In genomic region chr3:36149447-36149865, GRCh38 we compare ENCODE assay signal across 20 cellular contexts.
"Had no signal": no experiment of that assay in that cellular context is flagged by ENCODE, and none has a peak within 500 bp of the region (broad histone marks: within the 10 kb centered on the region; RNA-seq: fewer than 3 reads in every experiment).

No MANE protein-coding gene starts in this region.

- H3K36me3 Mint-ChIP-seq: activated naive CD8-positive, alpha-beta T cell treated with anti-CD3 and anti-CD28 coated beads for 36 hours; stimulated activated effector memory CD8-positive, alpha-beta T cell treated with anti-CD3 and anti-CD28 coated beads, Interleukin-12 subunit alpha, Interleukin-12 subunit beta, amount 100 ng/mL, for 72 hours; WTC11 had no signal

- H3K4me1 ChIP-seq: pancreas, psoas muscle, tibial nerve, uterus had no signal

- H3K9me3 Mint-ChIP-seq: activated naive CD8-positive, alpha-beta T cell treated with anti-CD3 and anti-CD28 coated beads for 36 hours; activated T-cell treated with anti-CD3 and anti-CD28 coated beads, Interleukin-2, amount 50 U/mL, for 4 hours; activated T-helper 2 cell treated with anti-CD3 and anti-CD28 coated beads, Interferon-gamma antibody, Interleukin-2, Interleukin-4, amounts not matched to agents 10 μg/mL and 5 μg/mL and 100 μg/mL, durations not matched to agents 14 hours and 24 hours and 36 hours; nephron progenitor cell; stimulated activated effector memory CD8-positive, alpha-beta T cell treated with anti-CD3 and anti-CD28 coated beads, Interleukin-12 subunit alpha, Interleukin-12 subunit beta, amount 100 ng/mL, for 72 hours; stimulated activated naive CD8-positive, alpha-beta T cell treated with anti-CD3 and anti-CD28 coated beads, Interleukin-15, amount 100 ng/mL, for 72 hours; T-helper 1 cell treated with Interleukin-12 subunit alpha and Interleukin-12 subunit beta and Interleukin-4 antibody, amounts not matched to agents 30 μg/mL and 1 μg/mL, for 36 hours; WTC11 had no signal

- H3K27ac ChIP-seq: pancreas, psoas muscle, tibial nerve, uterus had no signal

- H3K36me3 ChIP-seq: pancreas, tibial nerve, uterus had no signal

- H3K27me3 Mint-ChIP-seq: activated naive CD8-positive, alpha-beta T cell treated with anti-CD3 and anti-CD28 coated beads for 36 hours; stimulated activated naive CD8-positive, alpha-beta T cell treated with anti-CD3 and anti-CD28 coated beads, Interleukin-15, amount 100 ng/mL, for 72 hours had no signal

- H3K4me1 Mint-ChIP-seq: activated naive CD8-positive, alpha-beta T cell treated with anti-CD3 and anti-CD28 coated beads for 36 hours; nephron progenitor cell; stimulated activated effector memory CD8-positive, alpha-beta T cell treated with anti-CD3 and anti-CD28 coated beads, Interleukin-12 subunit alpha, Interleukin-12 subunit beta, amount 100 ng/mL, for 72 hours; stimulated activated naive CD8-positive, alpha-beta T cell treated with anti-CD3 and anti-CD28 coated beads, Interleukin-15, amount 100 ng/mL, for 72 hours; WTC11 had no signal

- H3K4me3 Mint-ChIP-seq: activated naive CD8-positive, alpha-beta T cell treated with anti-CD3 and anti-CD28 coated beads for 36 hours; activated T-cell treated with anti-CD3 and anti-CD28 coated beads, Interleukin-2, amount 50 U/mL, for 4 hours; nephron progenitor cell; stimulated activated effector memory CD8-positive, alpha-beta T cell treated with anti-CD3 and anti-CD28 coated beads, Interleukin-12 subunit alpha, Interleukin-12 subunit beta, amount 100 ng/mL, for 72 hours; stimulated activated naive CD8-positive, alpha-beta T cell treated with anti-CD3 and anti-CD28 coated beads, Interleukin-15, amount 100 ng/mL, for 72 hours; T-helper 1 cell treated with Interleukin-12 subunit alpha and Interleukin-12 subunit beta and Interleukin-4 antibody, amounts not matched to agents 30 μg/mL and 1 μg/mL, for 36 hours; WTC11 had no signal

- H3K4me3 ChIP-seq: pancreas, psoas muscle, tibial nerve, uterus had no signal

- ATAC-seq: activated T-cell treated with anti-CD3 and anti-CD28 coated beads, Interleukin-2, amount 50 U/mL, for 4 hours; left cardiac atrium; pancreas; psoas muscle; right cardiac atrium; stimulated activated effector memory CD8-positive, alpha-beta T cell treated with anti-CD3 and anti-CD28 coated beads, Interleukin-12 subunit alpha, Interleukin-12 subunit beta, amount 100 ng/mL, for 72 hours; stimulated activated naive CD8-positive, alpha-beta T cell treated with anti-CD3 and anti-CD28 coated beads, Interleukin-15, amount 100 ng/mL, for 72 hours; WTC11 had no signal

- DNase-seq: activated CD8-positive, alpha-beta memory T cell treated with anti-CD3 and anti-CD28 coated beads for 24 hours; activated CD8-positive, alpha-beta memory T cell treated with anti-CD3 and anti-CD28 coated beads, Interleukin-2, amount 50 U/mL, for 4 hours; activated naive CD4-positive, alpha-beta T cell; activated naive CD8-positive, alpha-beta T cell treated with anti-CD3 and anti-CD28 coated beads for 36 hours; activated T-cell treated with anti-CD3 and anti-CD28 coated beads, Interleukin-2, amount 50 U/mL, for 4 hours; left cardiac atrium; mesenchymal stem cell; nephron progenitor cell; pancreas; psoas muscle; right cardiac atrium; stimulated activated CD4-positive, alpha-beta T cell treated with anti-CD3 and anti-CD28 coated beads, Interleukin-1b, Interleukin-23, amount 100 ng/mL, for 48 hours; stimulated activated naive CD8-positive, alpha-beta T cell treated with anti-CD3 and anti-CD28 coated beads, Interleukin-15, amount 100 ng/mL, for 72 hours; T1000; uterus had no signal

- H3K9me3 ChIP-seq: pancreas, psoas muscle, tibial nerve, uterus had no signal

- H3K27me3 ChIP-seq: tibial nerve, uterus had no signal

- H3K27ac Mint-ChIP-seq: activated naive CD8-positive, alpha-beta T cell treated with anti-CD3 and anti-CD28 coated beads for 36 hours; activated T-helper 2 cell treated with anti-CD3 and anti-CD28 coated beads, Interferon-gamma antibody, Interleukin-2, Interleukin-4, amounts not matched to agents 10 μg/mL and 5 μg/mL and 100 μg/mL, durations not matched to agents 14 hours and 24 hours and 36 hours; nephron progenitor cell; stimulated activated effector memory CD8-positive, alpha-beta T cell treated with anti-CD3 and anti-CD28 coated beads, Interleukin-12 subunit alpha, Interleukin-12 subunit beta, amount 100 ng/mL, for 72 hours; stimulated activated naive CD8-positive, alpha-beta T cell treated with anti-CD3 and anti-CD28 coated beads, Interleukin-15, amount 100 ng/mL, for 72 hours; T-helper 1 cell treated with Interleukin-12 subunit alpha and Interleukin-12 subunit beta and Interleukin-4 antibody, amounts not matched to agents 30 μg/mL and 1 μg/mL, for 36 hours; WTC11 had no signal
